8 cellular contexts compared by ENCODE assay signal in genomic region chr4:95095352-95095974, GRCh38.
DNase-seq lines count a peak whose midpoint lies in the region; ATAC-seq and TF ChIP-seq lines count a peak whose summit lies in the region.

No MANE protein-coding gene starts in this region.

- peaks cover 5% of the 10 kb centered on the region for H3K27me3 Mint-ChIP-seq in activated naive CD8-positive, alpha-beta T cell treated with anti-CD3 and anti-CD28 coated beads for 36 hours

- H3K36me3 Mint-ChIP-seq in activated naive CD8-positive, alpha-beta T cell treated with anti-CD3 and anti-CD28 coated beads for 36 hours: no peaks in the 10 kb centered on the region

- H4K20me1 ChIP-seq in osteoblast (ENCODE audit: insufficient read depth, low read length): no peaks in the 10 kb centered on the region

- no peak overlapping the region for H3K27ac ChIP-seq in osteoblast (ENCODE audit: low read depth, low read length)

- H3K9me3 ChIP-seq in osteoblast (ENCODE audit: low read depth, low read length): no peaks in the 10 kb centered on the region

- H3K4me2 ChIP-seq in osteoblast (ENCODE audit: insufficient read depth, low read length): no peak overlapping the region

- no peaks in the 10 kb centered on the region for H3K9me3 Mint-ChIP-seq in activated naive CD8-positive, alpha-beta T cell treated with anti-CD3 and anti-CD28 coated beads for 36 hours

- peaks cover 7% of the 10 kb centered on the region for H3K4me1 Mint-ChIP-seq in activated naive CD8-positive, alpha-beta T cell treated with anti-CD3 and anti-CD28 coated beads for 36 hours

- H3K4me1 ChIP-seq in osteoblast (ENCODE audit: insufficient read depth, low read length): no peaks in the 10 kb centered on the region

- no peak overlapping the region for H3K4me3 ChIP-seq in osteoblast (ENCODE audit: insufficient read depth, low read length)

- no peak overlapping the region for H2AFZ ChIP-seq in osteoblast (ENCODE audit: low read length)

- DNase-seq in ELR (ENCODE audit: low read depth): peak; percentile 13
- DNase-seq in MV-4-11 (lab: John Stamatoyannopoulos, UW): peak; percentile 1
- peak; percentile 20 for DNase-seq in cerebellar cortex (ENCODE audit: low spot score)
- peak; percentile 32 for DNase-seq in osteoblast (ENCODE audit: insufficient read length, low spot score, missing footprints)
- DNase-seq in activated naive CD8-positive, alpha-beta T cell treated with anti-CD3 and anti-CD28 coated beads for 36 hours: no peak

- H3K27me3 ChIP-seq in osteoblast (ENCODE audit: insufficient read depth, low read length): no peaks in the 10 kb centered on the region

- ATAC-seq in GM21737 (IDR thresholded peaks at IDR 0.05; ENCODE audit: unreplicated experiment): no peak
- ATAC-seq in GM21423 (IDR thresholded peaks at IDR 0.05; ENCODE audit: unreplicated experiment): no peak
- no peak for ATAC-seq in HG03025 (IDR thresholded peaks at IDR 0.05; ENCODE audit: low FRiP score, unreplicated experiment)

- no peaks in the 10 kb centered on the region for H3K79me2 ChIP-seq in osteoblast (ENCODE audit: insufficient read depth, low read length)

- peak; percentile 69 for TF ChIP-seq CTCF in osteoblast (IDR thresholded peaks at IDR 0.05; ENCODE audit: extremely low read depth, low read depth, low read length)

- no peaks in the 10 kb centered on the region for H3K36me3 ChIP-seq in osteoblast (ENCODE audit: insufficient read depth, low read length)

- H3K4me3 Mint-ChIP-seq in activated naive CD8-positive, alpha-beta T cell treated with anti-CD3 and anti-CD28 coated beads for 36 hours: no peak overlapping the region

- H3K27ac Mint-ChIP-seq in activated naive CD8-positive, alpha-beta T cell treated with anti-CD3 and anti-CD28 coated beads for 36 hours: no peak overlapping the region
